Comparison of ENCODE assay signal across 9 cellular contexts in the genomic region with DNA sequence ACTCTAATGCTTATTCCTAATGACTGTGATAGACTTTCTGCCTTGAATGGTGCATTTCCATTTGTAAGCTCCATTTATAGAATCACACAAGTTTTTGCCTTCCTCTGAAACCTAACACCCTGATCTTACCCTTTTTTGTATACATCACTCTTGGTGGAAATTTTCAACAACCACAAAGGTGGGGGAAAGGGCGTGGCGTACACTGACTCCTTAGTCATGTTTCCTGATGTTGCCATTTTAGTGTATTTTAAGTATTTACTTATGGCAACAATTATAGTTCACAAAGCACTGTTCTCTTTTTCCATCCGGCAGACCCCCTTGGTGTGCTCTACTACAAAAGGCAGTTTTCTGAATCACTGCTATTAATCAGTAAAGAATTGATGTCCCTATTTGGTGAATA.
A peak's percentile ranks its signal among the peaks of the same experiment; 100 is the strongest.
DNase-seq lines count a peak whose midpoint lies in the region; ATAC-seq and TF ChIP-seq lines count a peak whose summit lies in the region.
"Had no signal": no experiment of that assay in that cellular context is flagged by ENCODE, and none has a peak within 500 bp of the region (broad histone marks: within the 10 kb centered on the region; RNA-seq: fewer than 3 reads in every experiment).

No MANE protein-coding gene starts in this region.

- H3K27ac ChIP-seq in SJSA1, result peak overlapping the region; percentile 26

- peak overlapping the region; percentile 78 for H3K4me3 Mint-ChIP-seq in activated naive CD8-positive, alpha-beta T cell

- H3K4me1 Mint-ChIP-seq in activated naive CD8-positive, alpha-beta T cell (ENCODE audit: low read depth), result peaks cover 53% of the 10 kb centered on the region

- no peaks in the 10 kb centered on the region for H3K27me3 Mint-ChIP-seq in activated naive CD8-positive, alpha-beta T cell

- H3K27ac Mint-ChIP-seq in activated naive CD8-positive, alpha-beta T cell, result peak overlapping the region; percentile 98

- H3K27me3 ChIP-seq in GM06990 (replicated peaks; ENCODE audit: control insufficient read depth, insufficient read depth, low read length) (no peaks in the 10 kb centered on the region), SJSA1 (replicated peaks) (no peaks in the 10 kb centered on the region)
- H3K27me3 ChIP-seq: upper lobe of left lung had no signal

- TF ChIP-seq CTCF in GM06990 (IDR thresholded peaks at IDR 0.05; ENCODE audit: insufficient read depth, low read length, poor library complexity, severe bottlenecking), result no peak

- peaks cover 48% of the 10 kb centered on the region for H3K4me1 ChIP-seq in SJSA1 (replicated peaks)

- peak; percentile 48 for DNase-seq in GM06990 (ENCODE audit: extremely low read depth, insufficient read length)
- peak; percentile 69 to 80 for DNase-seq in SJSA1 (ENCODE audit: low read depth in 1 of 2, low spot score in 2 of 2)
- DNase-seq in stimulated activated CD4-positive, alpha-beta T cell treated with anti-CD3 and anti-CD28 coated beads, Interleukin-15, amount 100 ng/mL, for 24 hours, result peak; percentile 80
- no peak for DNase-seq in Right ventricle myocardium superior
- DNase-seq in iPS-NIHi11 (ENCODE audit: low spot score), result no peak
- DNase-seq in NCI-H1930 (lab: John Stamatoyannopoulos, UW), result no peak

- intact Hi-C loops in Right ventricle myocardium superior (cut with DNase I), result no loop called here

- H3K9me3 ChIP-seq in SJSA1 (replicated peaks), result no peaks in the 10 kb centered on the region
- H3K9me3 ChIP-seq: upper lobe of left lung had no signal

- ATAC-seq in GM21360 (IDR thresholded peaks at IDR 0.05; ENCODE audit: unreplicated experiment), result no peak
- ATAC-seq in Right ventricle myocardium superior (ENCODE audit: poor library complexity), result no peak

- H3K4me3 ChIP-seq in GM06990 (replicated peaks; ENCODE audit: low read depth, low read length), result no peak overlapping the region
- H3K4me3 ChIP-seq in SJSA1, result no peak overlapping the region
- H3K4me3 ChIP-seq: upper lobe of left lung had no signal

- H3K36me3 ChIP-seq in GM06990 (ENCODE audit: control insufficient read depth, insufficient read depth, low read length) (no peaks in the 10 kb centered on the region), SJSA1 (peaks cover 3% of the 10 kb centered on the region; the same call in 1 of the 2 replicates)
- H3K36me3 ChIP-seq: upper lobe of left lung had no signal

- no peaks in the 10 kb centered on the region for H3K9me3 Mint-ChIP-seq in activated naive CD8-positive, alpha-beta T cell (ENCODE audit: low read depth)

- H3K36me3 Mint-ChIP-seq in activated naive CD8-positive, alpha-beta T cell, result peaks cover 29% of the 10 kb centered on the region

Comparison
In these comparisons a context has a peak if more than half of its experiments do, and no peak if none do; other contexts are left out.
1. DNase-seq: peak in GM06990 (single experiment), SJSA1 (2 of 2) and stimulated activated CD4-positive, alpha-beta T cell treated with anti-CD3 and anti-CD28 coated beads, Interleukin-15, amount 100 ng/mL, for 24 hours (single experiment); none in Right ventricle myocardium superior (single experiment), iPS-NIHi11 (single experiment) and NCI-H1930 (0 of 2).